ENCODE assay signal across 8 cellular contexts in the genomic region with DNA sequence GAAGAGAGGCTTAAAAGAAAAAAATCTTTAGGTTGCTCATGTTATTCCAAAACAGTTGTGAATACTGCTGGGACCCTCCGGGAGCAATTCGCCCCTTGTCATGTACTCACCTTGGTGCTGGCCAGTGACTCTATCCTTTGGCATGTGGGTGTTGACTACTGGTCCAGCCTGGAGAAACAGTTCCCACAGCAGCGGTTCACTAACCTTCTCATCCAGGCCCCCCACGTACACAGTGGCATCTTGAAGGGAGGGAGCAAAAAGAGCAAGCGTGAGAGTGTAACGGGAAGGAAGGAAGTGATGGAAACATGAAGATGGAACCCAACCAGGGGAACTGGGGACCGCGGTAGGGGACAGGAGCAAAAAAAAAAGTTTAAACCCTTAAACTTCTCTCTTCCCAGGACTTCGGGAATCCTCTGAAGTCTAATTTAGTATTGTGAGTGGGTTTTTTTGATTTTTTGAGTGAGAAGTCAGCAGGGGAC. TPM values are rescaled to one million over a fixed set of nuclear protein-coding genes. Genes with fewer than 3 reads are reported as not detected.
DNase-seq lines count a peak whose midpoint lies in the region; ATAC-seq, FAIRE-seq and TF ChIP-seq lines count a peak whose summit lies in the region.

No MANE protein-coding gene starts in this region.

- peak overlapping the region; percentile 84 to 97 (median 94) for H3K4me3 ChIP-seq in keratinocyte (ENCODE audit: control insufficient read depth in 2 of 3, extremely low read depth in 1 of 3, insufficient read depth in 2 of 3, low read depth in 1 of 3, low read length in 3 of 3)

- peak overlapping the region; percentile 79 for H2AFZ ChIP-seq in keratinocyte (ENCODE audit: control insufficient read depth, low read length)

- intact Hi-C loops in activated CD4-positive, alpha-beta T cell treated with anti-CD3 and anti-CD28 coated beads, Interleukin-2, amount 10 ng/mL, durations not matched to agents 24 days and 14 days (cut with micrococcal nuclease) = loop anchor here (1.0 kb wide), 3 partner anchors 12 to 39 kb away; a partner anchor contains a TSS

- peak overlapping the region; percentile 97 for H3K4me3 Mint-ChIP-seq in activated CD4-positive, alpha-beta T cell treated with anti-CD3 and anti-CD28 coated beads, Interleukin-2, amount 10 ng/mL, durations not matched to agents 24 days and 14 days
- peak overlapping the region; percentile 99 for H3K4me3 Mint-ChIP-seq in activated T-helper 17 cell treated with anti-CD3 and anti-CD28 coated beads, Interleukin-2, amount 50 U/mL, for 72 hours

- peaks cover 32% of the 10 kb centered on the region for H3K4me1 ChIP-seq in keratinocyte (ENCODE audit: control insufficient read depth, extremely low read depth, insufficient read depth, low read length)

- H3K36me3 Mint-ChIP-seq in activated CD4-positive, alpha-beta T cell treated with anti-CD3 and anti-CD28 coated beads, Interleukin-2, amount 10 ng/mL, durations not matched to agents 24 days and 14 days (ENCODE audit: low read depth) = peaks cover 55% of the 10 kb centered on the region
- peaks cover 59% of the 10 kb centered on the region for H3K36me3 Mint-ChIP-seq in activated T-helper 17 cell treated with anti-CD3 and anti-CD28 coated beads, Interleukin-2, amount 50 U/mL, for 72 hours (ENCODE audit: low read depth)

- H3K27ac ChIP-seq in keratinocyte (ENCODE audit: control insufficient read depth, insufficient read depth, low read length) (peak overlapping the region; percentile 95), temporal lobe (ENCODE audit: low read depth, low read length) (peak overlapping the region; percentile 95)

- H3K79me2 ChIP-seq in keratinocyte (ENCODE audit: control insufficient read depth, insufficient read depth, low read length) = peaks cover 33% of the 10 kb centered on the region

- DNase-seq in activated CD4-positive, alpha-beta T cell treated with anti-CD3 and anti-CD28 coated beads, Interleukin-2, amount 10 ng/mL, durations not matched to agents 24 days and 14 days = no peak
- DNase-seq in activated CD4-positive, alpha-beta T cell treated with anti-CD3 and anti-CD28 coated beads, Interleukin-2, amount 50 U/mL, for 4 hours = no peak
- no peak for DNase-seq in keratinocyte (ENCODE audit: low read depth, low spot score)
- no peak for DNase-seq in T-helper 9 cell
- DNase-seq in NCI-H510A treated with DMSO at 0.1 percent for 48 hours (lab: John Stamatoyannopoulos, UW) = no peak

- no peaks in the 10 kb centered on the region for H3K9me3 ChIP-seq in keratinocyte (ENCODE audit: control insufficient read depth, low read depth, low read length)

- TF ChIP-seq CTCF in keratinocyte (optimal IDR thresholded peaks at IDR 0.05 in 1 of 3, IDR thresholded peaks at IDR 0.05 in 1 of 3, conservative IDR thresholded peaks at IDR 0.05 in 1 of 3; ENCODE audit: extremely low read depth in 1 of 3, insufficient read depth in 2 of 3, low read length in 3 of 3) = no peak

- no peak for ATAC-seq in activated T-helper 17 cell treated with anti-CD3 and anti-CD28 coated beads, Interleukin-2, amount 50 U/mL, for 72 hours (replicated peaks)
- ATAC-seq in HG03439 (IDR thresholded peaks at IDR 0.05; ENCODE audit: unreplicated experiment) = no peak

- H3K27me3 ChIP-seq in keratinocyte (ENCODE audit: control insufficient read depth, extremely low read depth, insufficient read depth, low read length) = no peaks in the 10 kb centered on the region

- H3K27ac Mint-ChIP-seq in activated CD4-positive, alpha-beta T cell treated with anti-CD3 and anti-CD28 coated beads, Interleukin-2, amount 10 ng/mL, durations not matched to agents 24 days and 14 days = peak overlapping the region; percentile 94
- peak overlapping the region; percentile 96 for H3K27ac Mint-ChIP-seq in activated T-helper 17 cell treated with anti-CD3 and anti-CD28 coated beads, Interleukin-2, amount 50 U/mL, for 72 hours

- peaks cover 3% of the 10 kb centered on the region for H4K20me1 ChIP-seq in keratinocyte (ENCODE audit: control insufficient read depth, extremely low read depth, insufficient read depth, low read length)

- peak overlapping the region; percentile 82 for H3K4me2 ChIP-seq in keratinocyte (ENCODE audit: control insufficient read depth, extremely low read depth, insufficient read depth, low read depth, low read length)

- H3K9me3 Mint-ChIP-seq in activated CD4-positive, alpha-beta T cell treated with anti-CD3 and anti-CD28 coated beads, Interleukin-2, amount 10 ng/mL, durations not matched to agents 24 days and 14 days = peaks cover 6% of the 10 kb centered on the region
- H3K9me3 Mint-ChIP-seq in activated T-helper 17 cell treated with anti-CD3 and anti-CD28 coated beads, Interleukin-2, amount 50 U/mL, for 72 hours = no peaks in the 10 kb centered on the region

- no peak for FAIRE-seq in keratinocyte (lab: Jason Lieb, UNC)

- no peaks in the 10 kb centered on the region for H3K27me3 Mint-ChIP-seq in activated CD4-positive, alpha-beta T cell treated with anti-CD3 and anti-CD28 coated beads, Interleukin-2, amount 10 ng/mL, durations not matched to agents 24 days and 14 days
- peaks cover 8% of the 10 kb centered on the region for H3K27me3 Mint-ChIP-seq in activated T-helper 17 cell treated with anti-CD3 and anti-CD28 coated beads, Interleukin-2, amount 50 U/mL, for 72 hours

- H3K4me1 Mint-ChIP-seq in activated CD4-positive, alpha-beta T cell treated with anti-CD3 and anti-CD28 coated beads, Interleukin-2, amount 10 ng/mL, durations not matched to agents 24 days and 14 days = peaks cover 62% of the 10 kb centered on the region
- H3K4me1 Mint-ChIP-seq in activated T-helper 17 cell treated with anti-CD3 and anti-CD28 coated beads, Interleukin-2, amount 50 U/mL, for 72 hours = peaks cover 43% of the 10 kb centered on the region

- H3K36me3 ChIP-seq in keratinocyte (ENCODE audit: control insufficient read depth in 2 of 2, extremely low read depth in 1 of 2, insufficient read depth in 2 of 2, low read length in 2 of 2) = peaks cover 32 to 40% of the 10 kb centered on the region in 2 experiments

- dilution Hi-C loops in keratinocyte (cut with MboI; ENCODE audit: extremely low pct_ligation_motif_present, low sequenced_read_pairs) = no loop called here

- H3K9ac ChIP-seq in keratinocyte (ENCODE audit: control insufficient read depth, extremely low read depth, insufficient read depth, low read length) = peak overlapping the region; percentile 91

- no peaks in the 10 kb centered on the region for H3K9me1 ChIP-seq in keratinocyte (ENCODE audit: control insufficient read depth, extremely low read depth, insufficient read depth, low read length)

RNA-seq across cellular contexts. Expression of a gene that starts 0.5 kb away (rescaled TPM):
- total RNA-seq in activated CD4-positive, alpha-beta T cell treated with anti-CD3 and anti-CD28 coated beads, Interleukin-2, amount 10 ng/mL, durations not matched to agents 24 days and 14 days = 124 and 131 TPM in 2 replicates
- 10 to 100 TPM; 45.8 to 90.6 TPM for total RNA-seq in activated T-helper 17 cell treated with anti-CD3 and anti-CD28 coated beads, Interleukin-2, amount 50 U/mL, for 72 hours
- polyA plus RNA-seq in keratinocyte = 16.9 to 59.9 TPM (median 35.4 TPM) in 3 replicates
- polyA plus RNA-seq in keratinocyte (2011; ENCODE audit: low read depth) = 18.5 TPM
- 42.4 and 79.1 TPM in 2 replicates for polyA plus RNA-seq in keratinocyte (2011; cell fraction: cytosol; rRNA removed)
- polyA plus RNA-seq in keratinocyte (2011; cell fraction: nucleus; rRNA removed) = 50.5 and 54.5 TPM in 2 replicates
- polyA plus RNA-seq in keratinocyte (2012; ENCODE audit: low replicate concordance) = 54.5 and 67.2 TPM in 2 replicates
- 25.1 to 76.6 TPM (median 46.5 TPM) in 3 replicates for polyA minus RNA-seq in keratinocyte
- 45.7 TPM for polyA minus RNA-seq in keratinocyte (2011; cell fraction: cytosol; rRNA and poly(A)+ RNA removed)
- polyA minus RNA-seq in keratinocyte (2011; cell fraction: nucleus; rRNA and poly(A)+ RNA removed) = 23.6 and 53.8 TPM in 2 replicates
- 16.7 TPM for total RNA-seq in temporal lobe

RNA-seq across cellular contexts. Expression of a gene that starts 9.5 kb away (rescaled TPM):
- total RNA-seq in activated CD4-positive, alpha-beta T cell treated with anti-CD3 and anti-CD28 coated beads, Interleukin-2, amount 10 ng/mL, durations not matched to agents 24 days and 14 days = 18.0 and 18.9 TPM in 2 replicates
- 1 to 10 TPM; 5.8 to 7.5 TPM for total RNA-seq in activated T-helper 17 cell treated with anti-CD3 and anti-CD28 coated beads, Interleukin-2, amount 50 U/mL, for 72 hours
- polyA plus RNA-seq in keratinocyte = 0.10 to 0.71 TPM (median 0.28 TPM) in 3 replicates
- polyA plus RNA-seq in keratinocyte (2011; ENCODE audit: low read depth) = 0.06 TPM
- polyA plus RNA-seq in keratinocyte (2011; cell fraction: cytosol; rRNA removed) = 0.10 and 0.14 TPM in 2 replicates
- polyA plus RNA-seq in keratinocyte (2011; cell fraction: nucleus; rRNA removed) = 0.46 and 0.79 TPM in 2 replicates
- 0.11 and 0.63 TPM in 2 replicates for polyA plus RNA-seq in keratinocyte (2012; ENCODE audit: low replicate concordance)
- polyA minus RNA-seq in keratinocyte = 0.51 to 2.5 TPM (median 0.56 TPM) in 3 replicates
- polyA minus RNA-seq in keratinocyte (2011; cell fraction: cytosol; rRNA and poly(A)+ RNA removed) = not detected
- polyA minus RNA-seq in keratinocyte (2011; cell fraction: nucleus; rRNA and poly(A)+ RNA removed) = 0.32 and 0.62 TPM in 2 replicates
- 72.0 TPM for total RNA-seq in temporal lobe

RNA-seq across cellular contexts. Expression of a gene that starts 9.6 kb away (rescaled TPM):
- 5.8 and 6.1 TPM in 2 replicates for total RNA-seq in activated CD4-positive, alpha-beta T cell treated with anti-CD3 and anti-CD28 coated beads, Interleukin-2, amount 10 ng/mL, durations not matched to agents 24 days and 14 days
- total RNA-seq in activated T-helper 17 cell treated with anti-CD3 and anti-CD28 coated beads, Interleukin-2, amount 50 U/mL, for 72 hours = 1 to 10 TPM; 3.0 to 7.9 TPM
- polyA plus RNA-seq in keratinocyte = 11.8 to 15.6 TPM (median 12.8 TPM) in 3 replicates
- polyA plus RNA-seq in keratinocyte (2011; ENCODE audit: low read depth) = 1.4 TPM
- polyA plus RNA-seq in keratinocyte (2011; cell fraction: cytosol; rRNA removed) = 7.1 and 7.8 TPM in 2 replicates
- polyA plus RNA-seq in keratinocyte (2011; cell fraction: nucleus; rRNA removed) = 26.5 and 30.7 TPM in 2 replicates
- polyA plus RNA-seq in keratinocyte (2012; ENCODE audit: low replicate concordance) = 4.6 and 7.2 TPM in 2 replicates
- polyA minus RNA-seq in keratinocyte = 16.3 to 21.6 TPM (median 21.5 TPM) in 3 replicates
- polyA minus RNA-seq in keratinocyte (2011; cell fraction: cytosol; rRNA and poly(A)+ RNA removed) = 4.2 TPM
- 9.0 and 14.4 TPM in 2 replicates for polyA minus RNA-seq in keratinocyte (2011; cell fraction: nucleus; rRNA and poly(A)+ RNA removed)
- total RNA-seq in temporal lobe = 1.2 TPM

RNA-seq across cellular contexts. Expression of a gene that starts 27.7 kb away (rescaled TPM):
- total RNA-seq in activated CD4-positive, alpha-beta T cell treated with anti-CD3 and anti-CD28 coated beads, Interleukin-2, amount 10 ng/mL, durations not matched to agents 24 days and 14 days = 25.8 and 26.6 TPM in 2 replicates
- 10 to 100 TPM; 23.1 to 26.7 TPM for total RNA-seq in activated T-helper 17 cell treated with anti-CD3 and anti-CD28 coated beads, Interleukin-2, amount 50 U/mL, for 72 hours
- 9.5 to 15.4 TPM (median 13.8 TPM) in 3 replicates for polyA plus RNA-seq in keratinocyte
- 8.4 TPM for polyA plus RNA-seq in keratinocyte (2011; ENCODE audit: low read depth)
- 8.7 and 15.9 TPM in 2 replicates for polyA plus RNA-seq in keratinocyte (2011; cell fraction: cytosol; rRNA removed)
- polyA plus RNA-seq in keratinocyte (2011; cell fraction: nucleus; rRNA removed) = 10.7 and 13.0 TPM in 2 replicates
- polyA plus RNA-seq in keratinocyte (2012; ENCODE audit: low replicate concordance) = 9.5 and 17.6 TPM in 2 replicates
- polyA minus RNA-seq in keratinocyte = 1.9 to 2.2 TPM in 2 of 3 replicates, not detected in the other
- polyA minus RNA-seq in keratinocyte (2011; cell fraction: cytosol; rRNA and poly(A)+ RNA removed) = 5.0 TPM
- 2.6 and 3.3 TPM in 2 replicates for polyA minus RNA-seq in keratinocyte (2011; cell fraction: nucleus; rRNA and poly(A)+ RNA removed)
- 8.6 TPM for total RNA-seq in temporal lobe
